Comparison of ENCODE assay signal across 11 cellular contexts in the genomic region with DNA sequence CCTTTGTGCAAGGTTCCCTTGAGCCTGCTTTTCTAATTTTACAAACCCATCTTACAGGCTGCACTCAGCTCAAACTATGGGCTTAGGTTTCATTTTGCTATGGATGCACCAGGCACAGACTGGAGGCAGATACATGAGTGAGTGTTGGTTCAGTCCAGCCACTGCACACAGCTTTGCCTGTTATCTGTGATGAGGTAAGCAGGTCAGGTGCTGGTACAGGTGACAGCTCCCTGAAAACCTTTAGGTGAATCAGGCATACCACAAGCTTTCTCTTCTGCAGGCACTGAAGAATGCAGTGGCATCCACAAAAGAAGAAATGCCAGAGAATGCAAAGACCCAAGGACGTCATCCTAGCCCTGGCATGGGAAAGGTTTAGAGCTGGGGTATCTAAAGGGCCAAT. TPM values are rescaled to one million over a fixed set of nuclear protein-coding genes. Genes with fewer than 3 reads are reported as not detected.
"Had no signal": no experiment of that assay in that cellular context is flagged by ENCODE, and none has a peak within 500 bp of the region (broad histone marks: within the 10 kb centered on the region; RNA-seq: fewer than 3 reads in every experiment).

No MANE protein-coding gene starts in this region.

RNA-seq across cellular contexts. Expression of a gene that starts 3.3 kb away (rescaled TPM):
- total RNA-seq: OCI-LY7, PC-3, PC-9, Peyer's patch, Right ventricle myocardium inferior, Right ventricle myocardium superior, RPMI7951, SJCRH30, SJSA1, SK-MEL-5 had no signal
- polyA plus RNA-seq: SK-N-SH had no signal
